In the genomic region with DNA sequence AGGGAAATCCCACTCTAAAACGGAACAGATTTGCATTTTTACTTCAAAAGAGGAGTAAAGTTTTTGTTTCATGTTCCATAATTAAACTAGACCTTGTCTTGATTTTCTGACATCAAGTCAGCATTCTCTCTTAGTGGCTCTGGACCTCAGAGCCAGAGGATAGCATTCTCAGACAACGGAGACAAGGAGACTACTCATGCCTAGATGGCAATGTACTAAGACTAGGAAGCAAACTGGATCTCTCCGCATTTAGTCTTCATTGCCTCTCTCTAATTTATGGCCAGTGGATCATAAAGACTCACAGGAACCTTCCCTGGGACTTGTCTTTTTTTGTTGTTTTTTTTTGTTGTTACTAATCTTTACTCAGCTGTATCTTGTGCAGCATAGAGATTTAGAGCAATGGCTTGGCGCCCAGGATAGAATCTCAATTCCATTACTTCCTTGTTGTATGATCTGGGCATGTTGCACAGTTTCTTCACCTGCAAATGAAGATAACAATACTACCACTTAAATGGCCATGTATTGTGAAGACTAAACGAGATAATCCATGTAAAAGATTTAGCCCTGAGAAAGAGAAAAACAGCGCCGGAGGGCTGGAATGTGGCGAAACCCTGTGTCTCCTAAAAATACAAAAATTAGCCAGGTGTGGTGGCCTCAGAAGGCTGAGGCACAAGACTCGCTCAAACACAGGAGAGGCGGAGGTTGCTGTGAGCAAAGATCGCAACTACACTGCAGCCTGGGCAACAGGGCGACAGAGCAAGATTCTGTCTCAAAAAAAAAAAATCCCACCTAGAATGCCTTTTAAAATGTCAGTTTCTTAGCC, we compare ENCODE assay signal across 1 cellular context.
TF ChIP-seq lines count a peak whose summit lies in the region.

No MANE protein-coding gene starts in this region.

TF ChIP-seq in IMR-90, 13 proteins besides CTCF, POLR2A, EP300 and RAD21:
- no peak for TF ChIP-seq USF2 (IDR thresholded peaks at IDR 0.05; ENCODE audit: low read depth, low read length)
- no peak for TF ChIP-seq CHD1 (IDR thresholded peaks at IDR 0.05; ENCODE audit: low read depth, low read length)
- no peak for TF ChIP-seq RFX5 (IDR thresholded peaks at IDR 0.05; ENCODE audit: low read depth, low read length)
- TF ChIP-seq BHLHE40 (IDR thresholded peaks at IDR 0.05; ENCODE audit: low read depth, low read length), result no peak
- no peak for TF ChIP-seq RCOR1 (IDR thresholded peaks at IDR 0.05; ENCODE audit: insufficient replicate concordance, low read length)
- no peak for TF ChIP-seq MXI1 (IDR thresholded peaks at IDR 0.05; ENCODE audit: borderline replicate concordance, low read depth, low read length)
- TF ChIP-seq MAZ (IDR thresholded peaks at IDR 0.05; ENCODE audit: borderline replicate concordance, low read depth, low read length), result no peak
- TF ChIP-seq SMC3 (IDR thresholded peaks at IDR 0.05; ENCODE audit: low read depth, low read length), result no peak
- no peak for TF ChIP-seq NFE2L2 (IDR thresholded peaks at IDR 0.05; ENCODE audit: low read depth, low read length)
- TF ChIP-seq CEBPB (IDR thresholded peaks at IDR 0.05; ENCODE audit: low read depth, low read length), result no peak
